In genomic region chr5:108876451-108876850, GRCh38 we compare ENCODE assay signal across 34 cellular contexts.
"Had no signal": no experiment of that assay in that cellular context is flagged by ENCODE, and none has a peak within 500 bp of the region (broad histone marks: within the 10 kb centered on the region; RNA-seq: fewer than 3 reads in every experiment).

No MANE protein-coding gene starts in this region.

- H3K4me3 ChIP-seq: adrenal gland, body of pancreas, breast epithelium, PC-9 had no signal

- H3K36me3 ChIP-seq: adrenal gland, breast epithelium had no signal

- H3K4me2 ChIP-seq: KMS-11, PC-9 had no signal

- H3K9me3 ChIP-seq: adrenal gland, body of pancreas, breast epithelium had no signal

- H2AFZ ChIP-seq: PC-9 had no signal

- ATAC-seq: activated T-cell treated with anti-CD3 and anti-CD28 coated beads, Interleukin-2, amount 50 U/mL, for 4 hours; body of pancreas; Right ventricle myocardium inferior had no signal

- H3K9ac ChIP-seq: KMS-11 had no signal

- DNase-seq: activated B cell treated with CpG ODN at 0.5 μM for 24 hours; activated CD4-positive, alpha-beta memory T cell treated with anti-CD3 and anti-CD28 coated beads for 36 hours; activated CD4-positive, alpha-beta T cell treated with anti-CD3 and anti-CD28 coated beads for 4 hours; activated CD4-positive, alpha-beta T cell treated with anti-CD3 and anti-CD28 coated beads, Interleukin-2, amount 50 U/mL, for 1 hour; activated CD4-positive, CD25-positive, alpha-beta regulatory T cell treated with anti-CD3 and anti-CD28 coated beads, Interleukin-2, amount 50 U/mL, for 72 hours; activated CD8-positive, alpha-beta memory T cell treated with anti-CD3 and anti-CD28 coated beads, Interleukin-2, amount 50 U/mL, for 4 hours; activated effector memory CD4-positive, alpha-beta T cell treated with Interleukin-2 at 50 U/mL for 16 hours; activated naive CD4-positive, alpha-beta T cell treated with anti-CD3 and anti-CD28 coated beads, Interleukin-2, amount 50 U/mL, for 16 hours; activated naive CD8-positive, alpha-beta T cell treated with anti-CD3 and anti-CD28 coated beads, Interleukin-2, amount 10 ng/mL, durations not matched to agents 7 days and 5 days; activated T-cell treated with anti-CD3 and anti-CD28 coated beads for 4 hours; activated T-cell treated with anti-CD3 and anti-CD28 coated beads, Interleukin-2, amount 50 U/mL, for 4 hours; adrenal gland; body of pancreas; MM.1S; MV-4-11; NCI-H1092; NCI-H1436 treated with DMSO at 0.1 percent for 48 hours; NCI-H1694 treated with DMSO at 0.1 percent for 48 hours; NCI-H2029; NCI-H345; NCI-H510A; NCI-H526; NCI-H748 treated with DMSO at 0.1 percent for 48 hours; PC-9; SIG-M5; SW 1271; T-helper 1 cell; T-helper 2 cell; T-helper 9 cell had no signal

- H3K27ac ChIP-seq: adrenal gland, body of pancreas, breast epithelium, KMS-11, PC-9, RWPE1, VCaP had no signal

- H3K27me3 ChIP-seq: adrenal gland, body of pancreas, breast epithelium had no signal

- H3K4me1 ChIP-seq: adrenal gland, body of pancreas, breast epithelium had no signal
